17 cellular contexts compared by ENCODE assay signal in the genomic region with DNA sequence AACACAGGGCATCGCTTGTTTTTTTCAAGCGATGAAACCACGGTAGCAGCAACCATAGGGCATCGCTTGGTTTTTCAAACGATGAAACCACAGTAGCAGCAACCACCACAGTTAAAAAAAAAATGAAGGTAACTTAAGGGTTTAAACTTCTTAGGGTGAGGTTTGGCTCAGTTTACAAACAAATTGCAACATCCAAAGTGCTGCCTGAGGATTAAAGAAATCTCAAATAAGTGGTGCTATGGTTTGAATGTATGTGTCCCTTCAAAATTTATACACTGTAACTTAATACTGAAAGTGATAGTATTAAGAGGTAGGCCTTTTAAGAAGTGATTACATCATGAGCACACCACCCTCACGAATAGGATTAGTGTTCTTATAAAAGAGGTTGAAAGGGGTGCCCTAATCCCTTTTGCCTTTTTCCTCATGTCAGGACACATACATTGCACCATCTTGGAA. TPM values are rescaled to one million over a fixed set of nuclear protein-coding genes. Genes with fewer than 3 reads are reported as not detected.
DNase-seq lines count a peak whose midpoint lies in the region; ATAC-seq and TF ChIP-seq lines count a peak whose summit lies in the region.
"Had no signal": no experiment of that assay in that cellular context is flagged by ENCODE, and none has a peak within 500 bp of the region (broad histone marks: within the 10 kb centered on the region; RNA-seq: fewer than 3 reads in every experiment).

No MANE protein-coding gene starts in this region.

- H3K4me3 ChIP-seq in CD4-positive, alpha-beta memory T cell (ENCODE audit: low read length in 2 of 2) = peak overlapping the region in 1 of 2 donors; percentile 22
- no peak overlapping the region for H3K4me3 ChIP-seq in Peyer's patch
- H3K4me3 ChIP-seq: ascending aorta, upper lobe of left lung had no signal

- peaks cover 71 to 89% (median 81%) of the 10 kb centered on the region in 4 donors for H3K4me1 Mint-ChIP-seq in CD4-positive, alpha-beta memory T cell
- H3K4me1 Mint-ChIP-seq in effector memory CD8-positive, alpha-beta T cell (ENCODE audit: low read depth in 2 of 2) = peaks cover 68 to 81% of the 10 kb centered on the region in 2 donors

- no peaks in the 10 kb centered on the region for H3K36me3 ChIP-seq in CD4-positive, alpha-beta memory T cell (ENCODE audit: insufficient read depth, low read length)
- no peaks in the 10 kb centered on the region for H3K36me3 ChIP-seq in Peyer's patch
- H3K36me3 ChIP-seq: ascending aorta, upper lobe of left lung had no signal

- H3K27me3 Mint-ChIP-seq in CD4-positive, alpha-beta memory T cell = no peaks in the 10 kb centered on the region
- H3K27me3 Mint-ChIP-seq in effector memory CD8-positive, alpha-beta T cell = no peaks in the 10 kb centered on the region
- H3K27me3 Mint-ChIP-seq: dendritic cell treated with granulocyte-macrophage colony-stimulating factor and Interleukin-4, amounts not matched to agents 40 ng/mL and 50 ng/mL, for 4 days had no signal

- H3K36me3 Mint-ChIP-seq in CD4-positive, alpha-beta memory T cell = peaks cover 6 to 7% of the 10 kb centered on the region in 2 donors
- H3K36me3 Mint-ChIP-seq in effector memory CD8-positive, alpha-beta T cell (ENCODE audit: insufficient read depth) = peaks cover 7% of the 10 kb centered on the region

- peak; percentile 47 to 71 (median 67) for DNase-seq in CD4-positive, alpha-beta memory T cell
- DNase-seq in Peyer's patch (no peak), NCI-H1105 (lab: John Stamatoyannopoulos, UW) (no peak), hypothalamus (lab: John Stamatoyannopoulos, UW) (no peak)
- DNase-seq in effector memory CD8-positive, alpha-beta T cell = peak in 1 of 3 experiments; percentile 37
- DNase-seq: DMS79; NCI-H1436; NCI-H510A treated with DMSO at 0.1 percent for 48 hours; stimulated activated CD4-positive, alpha-beta T cell treated with anti-CD3 and anti-CD28 coated beads, Interleukin-1b, Interleukin-23, amount 100 ng/mL, for 48 hours; stimulated activated CD8-positive, alpha-beta memory T cell treated with anti-CD3 and anti-CD28 coated beads, Interleukin-4, amount 100 ng/mL, for 48 hours; upper lobe of left lung had no signal

- peak; percentile 52 for ATAC-seq in GM21447 (IDR thresholded peaks at IDR 0.05; ENCODE audit: unreplicated experiment)
- peak; percentile 60 for ATAC-seq in effector memory CD8-positive, alpha-beta T cell (replicated peaks)
- ATAC-seq in GM21786 (IDR thresholded peaks at IDR 0.05; ENCODE audit: unreplicated experiment) = no peak
- ATAC-seq: left lobe of liver had no signal

- POLR2A ChIA-PET in CD4-positive, alpha-beta memory T cell (lab: Charles Lee; ENCODE audit: partially characterized antibody) = interaction anchor here (0.8 to 9.4 kb wide), 5 partner anchors 6 to 78 kb away, joined by 3 to 86 read pairs (median 5); no protein-coding TSS in a partner anchor

- no peak for TF ChIP-seq POLR2A in Peyer's patch (IDR thresholded peaks at IDR 0.05)

- peak overlapping the region; percentile 90 to 99 (median 96) for H3K27ac Mint-ChIP-seq in CD4-positive, alpha-beta memory T cell
- peak overlapping the region; percentile 89 to 98 for H3K27ac Mint-ChIP-seq in effector memory CD8-positive, alpha-beta T cell
- H3K27ac Mint-ChIP-seq: dendritic cell treated with granulocyte-macrophage colony-stimulating factor and Interleukin-4, amounts not matched to agents 40 ng/mL and 50 ng/mL, for 4 days had no signal

- CTCF ChIA-PET in CD4-positive, alpha-beta memory T cell (lab: Charles Lee; ENCODE audit: partially characterized antibody) = interaction anchor here (0.6 to 6.9 kb wide), 5 partner anchors 31 to 305 kb away, joined by 3 to 73 read pairs (median 4); no protein-coding TSS in a partner anchor

- H3K9me3 ChIP-seq in CD4-positive, alpha-beta memory T cell (ENCODE audit: control insufficient read depth in 1 of 2, low read length in 2 of 2) = no peaks in the 10 kb centered on the region
- no peaks in the 10 kb centered on the region for H3K9me3 ChIP-seq in Peyer's patch
- H3K9me3 ChIP-seq: ascending aorta, upper lobe of left lung had no signal

- H3K4me3 Mint-ChIP-seq in CD4-positive, alpha-beta memory T cell = peak overlapping the region; percentile 21 to 86 (median 70)
- H3K4me3 Mint-ChIP-seq in effector memory CD8-positive, alpha-beta T cell = peak overlapping the region in 1 of 2 donors; percentile 73
- H3K4me3 Mint-ChIP-seq: dendritic cell treated with granulocyte-macrophage colony-stimulating factor and Interleukin-4, amounts not matched to agents 40 ng/mL and 50 ng/mL, for 4 days had no signal

- peak overlapping the region; percentile 75 for H3K27ac ChIP-seq in CD4-positive, alpha-beta memory T cell (ENCODE audit: low read depth, low read length)
- H3K27ac ChIP-seq in Peyer's patch = peak overlapping the region; percentile 37 to 58 (median 49)
- H3K27ac ChIP-seq: ascending aorta had no signal

- peaks cover 0 to 5% (median under 1%) of the 10 kb centered on the region in 8 donors for H3K9me3 Mint-ChIP-seq in CD4-positive, alpha-beta memory T cell
- no peaks in the 10 kb centered on the region for H3K9me3 Mint-ChIP-seq in effector memory CD8-positive, alpha-beta T cell
- H3K9me3 Mint-ChIP-seq: dendritic cell treated with granulocyte-macrophage colony-stimulating factor and Interleukin-4, amounts not matched to agents 40 ng/mL and 50 ng/mL, for 4 days had no signal

- no peaks in the 10 kb centered on the region for H3K27me3 ChIP-seq in CD4-positive, alpha-beta memory T cell (ENCODE audit: insufficient read depth, low read length)
- H3K27me3 ChIP-seq in Peyer's patch = no peaks in the 10 kb centered on the region
- H3K27me3 ChIP-seq: ascending aorta, upper lobe of left lung had no signal

- no peak for TF ChIP-seq CTCF in Peyer's patch (IDR thresholded peaks at IDR 0.05)

- intact Hi-C loops in CD4-positive, alpha-beta memory T cell (cut with micrococcal nuclease) = loop anchor here (1.0 to 10.0 kb wide), 5 partner anchors 8 to 326 kb away; partner anchors contain the start of gene GBP1

- peaks cover 89% of the 10 kb centered on the region for H3K4me1 ChIP-seq in CD4-positive, alpha-beta memory T cell (ENCODE audit: insufficient read depth, low read length)
- H3K4me1 ChIP-seq in Peyer's patch = no peaks in the 10 kb centered on the region
- H3K4me1 ChIP-seq: ascending aorta had no signal

RNA-seq across cellular contexts. Expression of gene GBP5, which starts 6.4 kb away (rescaled TPM):
- total RNA-seq in CD4-positive, alpha-beta memory T cell = 10 to 100 TPM; 76.3 to 79.2 TPM
- polyA plus RNA-seq in CD4-positive, alpha-beta memory T cell = 100 to 1,000 TPM in 1 of 2 donors, 10 to 100 TPM in 1; 37.9 to 124 TPM
- 10 to 100 TPM in 1 of 4 donors, 1 to 10 TPM in 3; 1.6 to 14.0 (median 3.1) TPM for total RNA-seq in Peyer's patch
- total RNA-seq: ascending aorta had no signal
- polyA plus RNA-seq: fibroblast of lung had no signal

Comparison
In these comparisons a context has a peak if more than half of its experiments do, and no peak if none do; other contexts are left out.
1. DNase-seq: peak in CD4-positive, alpha-beta memory T cell (5 of 5); none in Peyer's patch (0 of 3), NCI-H1105 (single experiment) and hypothalamus (0 of 51).
2. RNA of gene GBP5, which starts 6.4 kb away (total RNA-seq): 76.3 to 79.2 TPM in CD4-positive, alpha-beta memory T cell; 1.6 to 14.0 TPM in Peyer's patch; every median in the first group is over 4 times any median in the second.